29 cellular contexts compared by ENCODE assay signal in the genomic region with DNA sequence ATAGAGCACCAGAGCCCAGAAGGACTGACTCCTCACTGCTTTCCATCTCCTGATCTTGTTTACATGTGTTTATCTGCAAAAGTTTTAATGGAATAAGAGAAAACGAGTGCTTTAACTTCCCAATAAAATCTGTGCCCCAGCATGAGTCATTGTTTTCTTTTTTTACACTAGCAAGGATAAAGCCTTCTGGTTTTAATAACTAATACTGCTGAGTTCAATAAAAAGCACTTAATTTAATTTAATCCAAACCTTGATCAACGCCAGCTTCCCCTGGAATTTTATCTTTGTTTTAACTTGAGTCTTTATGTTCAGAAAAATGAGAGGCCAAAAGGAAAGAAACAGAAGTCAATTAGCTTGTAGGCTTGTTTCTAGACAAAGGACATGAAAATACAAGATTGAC.
DNase-seq lines count a peak whose midpoint lies in the region; ATAC-seq, FAIRE-seq and TF ChIP-seq lines count a peak whose summit lies in the region.
"Had no signal": no experiment of that assay in that cellular context is flagged by ENCODE, and none has a peak within 500 bp of the region (broad histone marks: within the 10 kb centered on the region; RNA-seq: fewer than 3 reads in every experiment).

No MANE protein-coding gene starts in this region.

- H3K4me3 Mint-ChIP-seq in mesothelial cell of epicardium: no peak overlapping the region
- no peak overlapping the region for H3K4me3 Mint-ChIP-seq in activated naive CD4-positive, alpha-beta T cell treated with anti-CD3 and anti-CD28 coated beads for 36 hours
- H3K4me3 Mint-ChIP-seq: B cell; CD14-positive monocyte; CD8-positive, alpha-beta memory T cell had no signal

- H3K9me3 ChIP-seq in mammary epithelial cell (replicated peaks; ENCODE audit: insufficient read depth, low read length) (no peaks in the 10 kb centered on the region), breast epithelium (peaks cover 0 to 21% of the 10 kb centered on the region in 2 donors)

- no peak for TF ChIP-seq POLR2A in breast epithelium (IDR thresholded peaks at IDR 0.05)

- H3K27me3 Mint-ChIP-seq in mesothelial cell of epicardium (ENCODE audit: low read depth): no peaks in the 10 kb centered on the region
- H3K27me3 Mint-ChIP-seq in activated naive CD4-positive, alpha-beta T cell treated with anti-CD3 and anti-CD28 coated beads for 36 hours (ENCODE audit: low read depth): no peaks in the 10 kb centered on the region
- H3K27me3 Mint-ChIP-seq: CD8-positive, alpha-beta memory T cell had no signal

- peaks cover 19% of the 10 kb centered on the region for H3K4me1 Mint-ChIP-seq in mesothelial cell of epicardium
- H3K4me1 Mint-ChIP-seq in activated naive CD4-positive, alpha-beta T cell treated with anti-CD3 and anti-CD28 coated beads for 36 hours (ENCODE audit: low read depth): no peaks in the 10 kb centered on the region
- H3K4me1 Mint-ChIP-seq: B cell; CD14-positive monocyte; CD8-positive, alpha-beta memory T cell had no signal

- intact Hi-C loops in mammary epithelial cell (cut with micrococcal nuclease) (no loop called here), breast epithelium (cut with DNase I; ENCODE audit: low total_unique reads) (no loop called here)
- intact Hi-C loops in activated naive CD4-positive, alpha-beta T cell treated with anti-CD3 and anti-CD28 coated beads for 36 hours (cut with micrococcal nuclease): no loop called here

- peak overlapping the region; percentile 54 for H3K27ac Mint-ChIP-seq in mesothelial cell of epicardium
- no peak overlapping the region for H3K27ac Mint-ChIP-seq in activated naive CD4-positive, alpha-beta T cell treated with anti-CD3 and anti-CD28 coated beads for 36 hours
- H3K27ac Mint-ChIP-seq: B cell; CD14-positive monocyte; CD8-positive, alpha-beta memory T cell had no signal

- ATAC-seq in GM21576 (IDR thresholded peaks at IDR 0.05; ENCODE audit: unreplicated experiment): no peak

- no peaks in the 10 kb centered on the region for H4K20me1 ChIP-seq in mammary epithelial cell (ENCODE audit: insufficient read depth, low read length)

- in situ Hi-C loops in mammary epithelial cell (cut with MboI; ENCODE audit: low sequenced_read_pairs in 2 of 2): no loop called here

- peak overlapping the region; percentile 39 for H2AFZ ChIP-seq in mammary epithelial cell (ENCODE audit: low read depth, low read length)
- H2AFZ ChIP-seq: GM23248 had no signal

- H3K27me3 ChIP-seq in mammary epithelial cell (ENCODE audit: insufficient read depth, low read length): no peaks in the 10 kb centered on the region
- H3K27me3 ChIP-seq in breast epithelium: no peaks in the 10 kb centered on the region

- H3K36me3 Mint-ChIP-seq in mesothelial cell of epicardium: no peaks in the 10 kb centered on the region
- H3K36me3 Mint-ChIP-seq in activated naive CD4-positive, alpha-beta T cell treated with anti-CD3 and anti-CD28 coated beads for 36 hours (ENCODE audit: low read depth): no peaks in the 10 kb centered on the region
- H3K36me3 Mint-ChIP-seq: CD14-positive monocyte had no signal

- no peak for TF ChIP-seq CTCF in mammary epithelial cell (conservative IDR thresholded peaks at IDR 0.05 in 1 of 2, IDR thresholded peaks at IDR 0.05 in 1 of 2; ENCODE audit: extremely low read depth in 1 of 2, insufficient read depth in 1 of 2, low read depth in 1 of 2, low read length in 2 of 2)
- TF ChIP-seq CTCF in breast epithelium (IDR thresholded peaks at IDR 0.05): no peak
- no peak for TF ChIP-seq CTCF in mesothelial cell of epicardium (IDR thresholded peaks at IDR 0.05; ENCODE audit: unreplicated experiment)

- dilution Hi-C loops in mammary epithelial cell (cut with HindIII; ENCODE audit: low sequenced_read_pairs): loop anchor here (5.0 kb wide), 1 partner anchor 94 kb away; no protein-coding TSS in a partner anchor

- H3K4me2 ChIP-seq in mammary epithelial cell (ENCODE audit: insufficient read depth, low read depth, low read length): no peak overlapping the region

- no peak for DNase-seq in mammary epithelial cell
- DNase-seq in breast epithelium (ENCODE audit: low spot score in 2 of 2): no peak
- no peak for DNase-seq in mesothelial cell of epicardium (ENCODE audit: low spot score in 2 of 2, unreplicated experiment in 2 of 2)
- no peak for DNase-seq in activated naive CD4-positive, alpha-beta T cell treated with anti-CD3 and anti-CD28 coated beads for 36 hours
- no peak for DNase-seq in DMS 273 (lab: John Stamatoyannopoulos, UW; ENCODE audit: unreplicated experiment)
- no peak for DNase-seq in stimulated activated naive CD4-positive, alpha-beta T cell treated with Interleukin-2 at 50 U/mL for 16 hours (lab: John Stamatoyannopoulos, UW)
- DNase-seq: CD8-positive, alpha-beta memory T cell; DMS79 treated with DMSO at 0.1 percent for 48 hours; GM23248; H7; KBM-7; MM.1S; NCI-H1092; NCI-H1417 treated with DMSO at 0.1 percent for 48 hours; NCI-H1694 treated with DMSO at 0.1 percent for 48 hours; NCI-H2081 treated with DMSO at 0.1 percent for 48 hours; NCI-H2171; NCI-H226; NCI-H510A; NCI-H69; Right ventricle myocardium superior; RPMI8226 had no signal

- no peak overlapping the region for H3K4me3 ChIP-seq in mammary epithelial cell (replicated peaks in 1 of 3; ENCODE audit: insufficient read depth in 1 of 3, low read depth in 2 of 3, low read length in 3 of 3)
- no peak overlapping the region for H3K4me3 ChIP-seq in breast epithelium
- H3K4me3 ChIP-seq: GM23248 had no signal

- H3K4me1 ChIP-seq in mammary epithelial cell (ENCODE audit: insufficient read depth, low read length): peaks cover 9% of the 10 kb centered on the region
- H3K4me1 ChIP-seq in breast epithelium: no peaks in the 10 kb centered on the region

- H3K36me3 ChIP-seq in mammary epithelial cell (ENCODE audit: insufficient read depth, low read length) (no peaks in the 10 kb centered on the region), breast epithelium (no peaks in the 10 kb centered on the region)

- peak; percentile 97 for FAIRE-seq in endometrium (lab: Jason Lieb, UNC)
- FAIRE-seq: GM12892, HTR-8/SVneo had no signal

- BruUV-seq in mammary epithelial cell (replicated peaks; lab: Mats Ljungman, UMichigan): no TSS peak

- no peaks in the 10 kb centered on the region for H3K79me2 ChIP-seq in mammary epithelial cell (ENCODE audit: insufficient read depth, low read length)

- WGBS in mammary epithelial cell (ENCODE audit: low coverage, missing lambda C conversion rate): 0% methylated on average over 1 of the region's 2 CpGs

- CTCF ChIA-PET in mammary epithelial cell (lab: Charles Lee; ENCODE audit: low non-redundant PET): no interaction called here
- CTCF ChIA-PET in activated naive CD4-positive, alpha-beta T cell treated with anti-CD3 and anti-CD28 coated beads for 36 hours (lab: Charles Lee): no interaction called here

- peaks cover 28% of the 10 kb centered on the region for H3K9me3 Mint-ChIP-seq in mesothelial cell of epicardium
- H3K9me3 Mint-ChIP-seq in activated naive CD4-positive, alpha-beta T cell treated with anti-CD3 and anti-CD28 coated beads for 36 hours: peaks cover 18% of the 10 kb centered on the region

- no peak overlapping the region for H3K9ac ChIP-seq in mammary epithelial cell (ENCODE audit: insufficient read depth, low read length)
- H3K9ac ChIP-seq: GM23248 had no signal

- no peak overlapping the region for H3K27ac ChIP-seq in mammary epithelial cell (ENCODE audit: insufficient read depth, low read depth, low read length)
- H3K27ac ChIP-seq in breast epithelium: peak overlapping the region in 1 of 2 donors; percentile 35
- H3K27ac ChIP-seq: 22Rv1, GM23248 had no signal
